In genomic region chr14:83217492-83217891, GRCh38 we compare ENCODE assay signal across 13 cellular contexts.
DNase-seq lines count a peak whose midpoint lies in the region; ATAC-seq, FAIRE-seq and TF ChIP-seq lines count a peak whose summit lies in the region.
"Had no signal": no experiment of that assay in that cellular context is flagged by ENCODE, and none has a peak within 500 bp of the region (broad histone marks: within the 10 kb centered on the region; RNA-seq: fewer than 3 reads in every experiment).

No MANE protein-coding gene starts in this region.

- H3K4me1 Mint-ChIP-seq in chondrocyte (ENCODE audit: low read depth), result peaks cover 8% of the 10 kb centered on the region
- H3K4me1 Mint-ChIP-seq: activated T-helper 17 cell treated with anti-CD3 and anti-CD28 coated beads, Interleukin-2, amount 50 U/mL, for 72 hours had no signal

- peaks cover 11% of the 10 kb centered on the region for H3K9me3 Mint-ChIP-seq in chondrocyte (ENCODE audit: low read depth)

- H3K4me1 ChIP-seq in left lung, result no peaks in the 10 kb centered on the region
- H3K4me1 ChIP-seq: foreskin keratinocyte had no signal

- no peak for FAIRE-seq in HTR-8/SVneo (lab: Jason Lieb, UNC)
- FAIRE-seq: keratinocyte had no signal

- no peaks in the 10 kb centered on the region for H3K27me3 ChIP-seq in left lung
- H3K27me3 ChIP-seq: foreskin keratinocyte had no signal

- H3K4me3 ChIP-seq in left lung, result no peak overlapping the region

- TF ChIP-seq CTCF in chondrocyte (IDR thresholded peaks at IDR 0.05), result peak; percentile 27
- TF ChIP-seq CTCF in left lung (IDR thresholded peaks at IDR 0.05), result no peak

- peak; percentile 16 for DNase-seq in AG08396 (ENCODE audit: low spot score)
- DNase-seq in HTR-8/SVneo (ENCODE audit: insufficient read length, low spot score), result peak; percentile 3
- no peak for DNase-seq in chondrocyte (ENCODE audit: low spot score)
- DNase-seq in left lung, result peak in 1 of 2 donors; percentile 36
- no peak for DNase-seq in NCI-H82 treated with DMSO at 0.1 percent for 48 hours (lab: John Stamatoyannopoulos, UW; ENCODE audit: unreplicated experiment)
- DNase-seq in DMS53 treated with DMSO at 0.1 percent for 48 hours (lab: John Stamatoyannopoulos, UW; ENCODE audit: unreplicated experiment), result no peak
- DNase-seq in GM19238 (ENCODE audit: insufficient read length, low spot score), result no peak
- DNase-seq: activated CD4-positive, alpha-beta T cell treated with anti-CD3 and anti-CD28 coated beads for 48 hours; C1 segment of cervical spinal cord had no signal

- H3K36me3 Mint-ChIP-seq in chondrocyte (ENCODE audit: low read depth), result peaks cover 2% of the 10 kb centered on the region

- intact Hi-C loops in left lung (cut with DNase I), result no loop called here

- peak; percentile 62 for ATAC-seq in left lung
- ATAC-seq in GM18861 (IDR thresholded peaks at IDR 0.05; ENCODE audit: unreplicated experiment), result no peak
- ATAC-seq: activated T-helper 17 cell treated with anti-CD3 and anti-CD28 coated beads, Interleukin-2, amount 50 U/mL, for 72 hours; foreskin keratinocyte had no signal

- H3K9me3 ChIP-seq in left lung, result no peaks in the 10 kb centered on the region

- no peak overlapping the region for H3K4me3 Mint-ChIP-seq in chondrocyte (ENCODE audit: unreplicated experiment)
- H3K4me3 Mint-ChIP-seq: activated T-helper 17 cell treated with anti-CD3 and anti-CD28 coated beads, Interleukin-2, amount 50 U/mL, for 72 hours had no signal

- peaks cover 5% of the 10 kb centered on the region for H3K27me3 Mint-ChIP-seq in chondrocyte (ENCODE audit: low read depth)
- H3K27me3 Mint-ChIP-seq: activated T-helper 17 cell treated with anti-CD3 and anti-CD28 coated beads, Interleukin-2, amount 50 U/mL, for 72 hours had no signal

- H3K27ac Mint-ChIP-seq in chondrocyte (ENCODE audit: unreplicated experiment), result no peak overlapping the region
- H3K27ac Mint-ChIP-seq: activated T-helper 17 cell treated with anti-CD3 and anti-CD28 coated beads, Interleukin-2, amount 50 U/mL, for 72 hours had no signal

- H3K36me3 ChIP-seq in left lung, result no peaks in the 10 kb centered on the region

- H3K27ac ChIP-seq in left lung, result no peak overlapping the region
- H3K27ac ChIP-seq: foreskin keratinocyte had no signal

Comparison
In these comparisons a context has a peak if more than half of its experiments do, and no peak if none do; other contexts are left out.
1. DNase-seq: peak in AG08396 (single experiment) and HTR-8/SVneo (single experiment); none in chondrocyte (single experiment), NCI-H82 treated with DMSO at 0.1 percent for 48 hours (single experiment), DMS53 treated with DMSO at 0.1 percent for 48 hours (single experiment) and GM19238 (single experiment).